In genomic region chr20:5557123-5557522, GRCh38 we compare ENCODE assay signal across 8 cellular contexts. TPM values are rescaled to one million over a fixed set of nuclear protein-coding genes. Genes with fewer than 3 reads are reported as not detected.
A peak's percentile ranks its signal among the peaks of the same experiment; 100 is the strongest.
DNase-seq lines count a peak whose midpoint lies in the region; ATAC-seq and TF ChIP-seq lines count a peak whose summit lies in the region.

No MANE protein-coding gene starts in this region.

- no peak overlapping the region for H3K23ac ChIP-seq in trophoblast cell (ENCODE audit: low read length)

- H4K12ac ChIP-seq in trophoblast cell (ENCODE audit: low read depth, low read length): no peak overlapping the region

- H3K9me3 ChIP-seq in trophoblast cell (ENCODE audit: insufficient read depth, low read depth, low read length): no peaks in the 10 kb centered on the region

- H2AFZ ChIP-seq in trophoblast cell (ENCODE audit: insufficient read depth, low read length, poor library complexity): no peak overlapping the region

- no peak overlapping the region for H2BK120ac ChIP-seq in trophoblast cell (ENCODE audit: insufficient read depth, low read length, poor library complexity)

- no peaks in the 10 kb centered on the region for H3K79me1 ChIP-seq in trophoblast cell (ENCODE audit: low read length)

- H3K18ac ChIP-seq in trophoblast cell (ENCODE audit: low read length): no peak overlapping the region

- H2AK5ac ChIP-seq in trophoblast cell (ENCODE audit: low read length): no peak overlapping the region

- WGBS in trophoblast cell (ENCODE audit: extremely low coverage, insufficient coverage, insufficient read length): no CpG with 5 or more reads among the region's 1 CpG

- H3K27me3 ChIP-seq in H7 (ENCODE audit: control insufficient read depth, insufficient read depth, low read length): no peaks in the 10 kb centered on the region
- no peaks in the 10 kb centered on the region for H3K27me3 ChIP-seq in trophoblast cell (ENCODE audit: insufficient read depth, low read length)

- H3K9ac ChIP-seq in trophoblast cell (ENCODE audit: low read length): no peak overlapping the region

- H2BK5ac ChIP-seq in trophoblast cell (ENCODE audit: low read depth, low read length, poor library complexity): no peak overlapping the region

- ATAC-seq in GM21367 (IDR thresholded peaks at IDR 0.05; ENCODE audit: unreplicated experiment): no peak
- ATAC-seq in GM18873 (IDR thresholded peaks at IDR 0.05; ENCODE audit: low FRiP score, unreplicated experiment): no peak

- H3K27ac ChIP-seq in trophoblast cell (ENCODE audit: low read depth, low read length): no peak overlapping the region

- H3K4me3 ChIP-seq in H7 (ENCODE audit: insufficient read depth, low read depth, low read length): no peak overlapping the region
- H3K4me3 ChIP-seq in fibroblast of mammary gland (ENCODE audit: control insufficient read depth, low read depth, low read length): no peak overlapping the region
- no peak overlapping the region for H3K4me3 ChIP-seq in trophoblast cell (ENCODE audit: low read depth, low read length)

- H4K91ac ChIP-seq in trophoblast cell (ENCODE audit: low read depth, low read length): no peak overlapping the region

- no peak overlapping the region for H3K4me2 ChIP-seq in trophoblast cell (ENCODE audit: low read length)

- no peak overlapping the region for H2BK12ac ChIP-seq in trophoblast cell (ENCODE audit: low read length)

- H3K14ac ChIP-seq in trophoblast cell (ENCODE audit: low read length): no peak overlapping the region

- peak; percentile 54 for DNase-seq in DMS114 treated with DMSO at 0.1 percent for 48 hours (lab: John Stamatoyannopoulos, UW; ENCODE audit: unreplicated experiment)
- peak; percentile 60 for DNase-seq in H7
- DNase-seq in NCI-H69 (lab: John Stamatoyannopoulos, UW): peak; percentile 35
- DNase-seq in activated T-cell treated with anti-CD3 and anti-CD28 coated beads for 1 hour (ENCODE audit: low read depth): peak; percentile 21
- DNase-seq in fibroblast of mammary gland (ENCODE audit: low read depth): peak; percentile 59
- peak; percentile 50 to 65 for DNase-seq in trophoblast cell

- peak; percentile 69 for TF ChIP-seq CTCF in fibroblast of mammary gland (conservative IDR thresholded peaks at IDR 0.05; ENCODE audit: control insufficient read depth, insufficient read depth, low read depth, low read length)

- H3K4ac ChIP-seq in trophoblast cell (ENCODE audit: low read depth, low read length): no peak overlapping the region

- no peak overlapping the region for H4K8ac ChIP-seq in trophoblast cell (ENCODE audit: low read depth, low read length)

- H3K36me3 ChIP-seq in H7 (replicated peaks; ENCODE audit: control insufficient read depth, insufficient read depth, low read length) (no peaks in the 10 kb centered on the region; the same call in 1 of the 2 replicates), trophoblast cell (ENCODE audit: control insufficient read depth in 1 of 2, insufficient read depth in 2 of 2, low read length in 2 of 2) (peaks cover 2 to 5% of the 10 kb centered on the region in 2 experiments)

- no peaks in the 10 kb centered on the region for H3K79me2 ChIP-seq in trophoblast cell (ENCODE audit: control insufficient read depth, insufficient read depth, low read length, poor library complexity)

- no peaks in the 10 kb centered on the region for H3K4me1 ChIP-seq in trophoblast cell (ENCODE audit: control insufficient read depth in 1 of 2, insufficient read depth in 2 of 2, low read length in 2 of 2)

RNA-seq across cellular contexts. Expression of gene GPCPD1, which starts 53.7 kb away (rescaled TPM):
- total RNA-seq in H7 (2014; rRNA removed; shearing (Covaris generic)): 3.6 and 5.5 TPM in 2 replicates
- 7.4 and 8.0 TPM in 2 replicates for polyA plus RNA-seq in trophoblast cell (2013)
